Comparison of ENCODE assay signal across 31 cellular contexts in genomic region chr13:93364166-93364565, GRCh38.
DNase-seq lines count a peak whose midpoint lies in the region; TF ChIP-seq lines count a peak whose summit lies in the region.
"Had no signal": no experiment of that assay in that cellular context is flagged by ENCODE, and none has a peak within 500 bp of the region (broad histone marks: within the 10 kb centered on the region; RNA-seq: fewer than 3 reads in every experiment).

No MANE protein-coding gene starts in this region.

- peak; percentile 27 for DNase-seq in AG04450 (ENCODE audit: low read depth, low spot score)
- DNase-seq in HT1080 (ENCODE audit: low read depth) = peak; percentile 72
- DNase-seq in astrocyte of the spinal cord (ENCODE audit: low read depth, low spot score) = peak; percentile 19
- peak; percentile 16 for DNase-seq in fibroblast of villous mesenchyme (ENCODE audit: low read depth)
- DNase-seq in glutamatergic neuron = no peak
- DNase-seq in vagina (ENCODE audit: extremely low spot score in 2 of 2) = no peak
- no peak for DNase-seq in GM10266 (ENCODE audit: extremely low spot score)
- DNase-seq in stimulated activated CD4-positive, alpha-beta T cell treated with anti-CD3 and anti-CD28 coated beads, Interleukin-2, amount 100 ng/mL, for 48 hours = no peak
- DNase-seq: activated CD4-positive, alpha-beta T cell treated with anti-CD3 and anti-CD28 coated beads for 4 hours; activated gamma-delta T cell treated with Interleukin-2 at 50 U/mL for 16 hours; activated T-cell treated with anti-CD3 and anti-CD28 coated beads, Interleukin-2, amount 50 U/mL, for 24 hours; CD8-positive, alpha-beta memory T cell; cortex of kidney; DMS153; effector memory CD8-positive, alpha-beta T cell; GDM1; H9; left ventricle myocardium inferior; naive thymus-derived CD4-positive, alpha-beta T cell; NCI-H1417 treated with DMSO at 0.1 percent for 48 hours; NCI-H446; nucleus accumbens; psoas muscle; tibial artery had no signal

- H3K36me3 ChIP-seq in vagina = no peaks in the 10 kb centered on the region
- H3K36me3 ChIP-seq: cardiac muscle cell, left ventricle myocardium inferior, tibial artery had no signal

- CTCF ChIA-PET in AG04450 (lab: Charles Lee) = no interaction called here

- TF ChIP-seq CTCF in AG04450 (IDR thresholded peaks at IDR 0.05; ENCODE audit: low read depth, low read length) (no peak), astrocyte of the spinal cord (IDR thresholded peaks at IDR 0.05; ENCODE audit: low read depth, low read length) (no peak), fibroblast of villous mesenchyme (IDR thresholded peaks at IDR 0.05; ENCODE audit: insufficient read depth, low read depth, low read length) (no peak), glutamatergic neuron (IDR thresholded peaks at IDR 0.05; ENCODE audit: partially characterized antibody, unreplicated experiment) (no peak), vagina (IDR thresholded peaks at IDR 0.05) (no peak), GM10266 (IDR thresholded peaks at IDR 0.05; ENCODE audit: control insufficient read depth, insufficient read depth, low read depth, missing control alignments) (no peak)

- H3K9me3 Mint-ChIP-seq in glutamatergic neuron (ENCODE audit: unreplicated experiment) = peaks cover 2% of the 10 kb centered on the region
- H3K9me3 Mint-ChIP-seq: H9; T-helper 2 cell treated with Interferon-gamma antibody and Interleukin-4, amounts not matched to agents 5 μg/mL and 100 μg/mL, for 36 hours had no signal

- no peaks in the 10 kb centered on the region for H3K27me3 ChIP-seq in AG04450 (ENCODE audit: control insufficient read depth, insufficient read depth, low read length)
- H3K27me3 ChIP-seq in vagina = no peaks in the 10 kb centered on the region
- H3K27me3 ChIP-seq: cardiac muscle cell, tibial artery had no signal

- H3K27ac Mint-ChIP-seq in glutamatergic neuron (ENCODE audit: unreplicated experiment) = no peak overlapping the region
- H3K27ac Mint-ChIP-seq: activated T-cell treated with anti-CD3 and anti-CD28 coated beads, Interleukin-2, amount 50 U/mL, for 24 hours; B cell; CD8-positive, alpha-beta memory T cell; effector memory CD8-positive, alpha-beta T cell; H9; mesothelial cell of epicardium; naive thymus-derived CD4-positive, alpha-beta T cell; T-helper 2 cell treated with Interferon-gamma antibody and Interleukin-4, amounts not matched to agents 5 μg/mL and 100 μg/mL, for 36 hours had no signal

- H3K27ac ChIP-seq in AG04450 (ENCODE audit: low read depth, low read length) = no peak overlapping the region
- no peak overlapping the region for H3K27ac ChIP-seq in vagina
- H3K27ac ChIP-seq: A549, cardiac muscle cell, KMS-11, left ventricle myocardium inferior, psoas muscle, skin epidermis, tibial artery had no signal

- H3K9me3 ChIP-seq in AG04450 (ENCODE audit: control insufficient read depth, insufficient read depth, low read length) = no peaks in the 10 kb centered on the region
- no peaks in the 10 kb centered on the region for H3K9me3 ChIP-seq in vagina
- H3K9me3 ChIP-seq: A549, tibial artery had no signal

- TF ChIP-seq POLR2A in vagina (IDR thresholded peaks at IDR 0.05) = no peak

- no peaks in the 10 kb centered on the region for H3K4me1 ChIP-seq in vagina
- H3K4me1 ChIP-seq: left ventricle myocardium inferior, psoas muscle, tibial artery had no signal

- no peaks in the 10 kb centered on the region for H3K36me3 Mint-ChIP-seq in glutamatergic neuron (ENCODE audit: unreplicated experiment)
- H3K36me3 Mint-ChIP-seq: CD8-positive, alpha-beta memory T cell; naive thymus-derived CD4-positive, alpha-beta T cell had no signal

- no peak overlapping the region for H3K4me3 Mint-ChIP-seq in glutamatergic neuron (ENCODE audit: unreplicated experiment)
- H3K4me3 Mint-ChIP-seq: activated T-cell treated with anti-CD3 and anti-CD28 coated beads, Interleukin-2, amount 50 U/mL, for 24 hours; B cell; CD8-positive, alpha-beta memory T cell; effector memory CD8-positive, alpha-beta T cell; H9; mesothelial cell of epicardium; naive thymus-derived CD4-positive, alpha-beta T cell; T-helper 2 cell treated with Interferon-gamma antibody and Interleukin-4, amounts not matched to agents 5 μg/mL and 100 μg/mL, for 36 hours had no signal

- in situ Hi-C loops in astrocyte of the spinal cord (cut with HindIII; ENCODE audit: low sequenced_read_pairs) = no loop called here

- H3K4me3 ChIP-seq in AG04450 (ENCODE audit: low read depth, low read length) = no peak overlapping the region
- no peak overlapping the region for H3K4me3 ChIP-seq in astrocyte of the spinal cord (ENCODE audit: low read depth, low read length)
- no peak overlapping the region for H3K4me3 ChIP-seq in fibroblast of villous mesenchyme (ENCODE audit: low read depth, low read length)
- no peak overlapping the region for H3K4me3 ChIP-seq in vagina
- H3K4me3 ChIP-seq: A549, cardiac muscle cell, left ventricle myocardium inferior, psoas muscle, skin epidermis, tibial artery had no signal

- intact Hi-C loops in vagina (cut with DNase I) = no loop called here

- POLR2A ChIA-PET in AG04450 (lab: Yijun Ruan, JAX) = no interaction called here

- peaks cover 7% of the 10 kb centered on the region for H3K4me1 Mint-ChIP-seq in glutamatergic neuron (ENCODE audit: low read depth, unreplicated experiment)
- H3K4me1 Mint-ChIP-seq: B cell; CD8-positive, alpha-beta memory T cell; H9; naive thymus-derived CD4-positive, alpha-beta T cell had no signal

- H3K27me3 Mint-ChIP-seq in glutamatergic neuron (ENCODE audit: unreplicated experiment) = peaks cover 1% of the 10 kb centered on the region
- H3K27me3 Mint-ChIP-seq: activated T-cell treated with anti-CD3 and anti-CD28 coated beads, Interleukin-2, amount 50 U/mL, for 24 hours; B cell; CD8-positive, alpha-beta memory T cell; effector memory CD8-positive, alpha-beta T cell had no signal

Comparison
In these comparisons a context has a peak if more than half of its experiments do, and no peak if none do; other contexts are left out.
1. DNase-seq: peak in AG04450 (single experiment), HT1080 (single experiment), astrocyte of the spinal cord (single experiment) and fibroblast of villous mesenchyme (single experiment); none in glutamatergic neuron (single experiment), vagina (0 of 2), GM10266 (single experiment) and stimulated activated CD4-positive, alpha-beta T cell treated with anti-CD3 and anti-CD28 coated beads, Interleukin-2, amount 100 ng/mL, for 48 hours (0 of 2).